10 cellular contexts compared by ENCODE assay signal in the genomic region with DNA sequence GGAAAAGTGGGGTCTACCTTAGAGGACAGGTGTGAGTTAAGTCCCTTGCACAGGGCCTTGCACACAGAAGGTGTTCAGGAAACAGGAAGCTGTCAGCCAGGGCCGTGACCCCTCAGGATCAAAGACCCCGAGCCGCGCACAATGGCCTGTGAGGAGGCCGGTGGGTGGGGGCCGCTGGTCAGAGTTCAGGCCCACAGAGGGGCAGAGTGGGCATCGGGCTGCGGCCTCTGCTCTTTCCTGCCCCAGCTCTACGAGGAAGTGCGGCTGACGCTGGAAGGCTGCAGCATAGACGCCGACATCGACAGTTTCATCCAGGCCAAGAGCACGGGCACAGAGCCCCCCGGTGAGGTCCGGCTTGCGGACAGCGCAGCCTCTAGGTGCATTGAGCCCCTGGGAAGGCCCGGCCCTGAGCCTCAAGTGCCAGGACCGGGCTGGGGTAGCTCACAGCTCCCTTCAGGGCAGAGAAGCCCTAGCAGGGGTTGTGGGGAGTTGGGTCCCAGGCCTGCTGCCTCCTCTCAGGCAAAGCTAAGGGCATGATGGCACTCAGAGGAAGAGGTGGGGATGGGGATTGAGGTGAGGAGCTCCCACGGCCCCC. TPM values are rescaled to one million over a fixed set of nuclear protein-coding genes. Genes with fewer than 3 reads are reported as not detected.
DNase-seq lines count a peak whose midpoint lies in the region; ATAC-seq, FAIRE-seq and TF ChIP-seq lines count a peak whose summit lies in the region.
"Had no signal": no experiment of that assay in that cellular context is flagged by ENCODE, and none has a peak within 500 bp of the region (broad histone marks: within the 10 kb centered on the region; RNA-seq: fewer than 3 reads in every experiment).

No MANE protein-coding gene starts in this region.

- no peaks in the 10 kb centered on the region for H3K9me3 Mint-ChIP-seq in activated naive CD8-positive, alpha-beta T cell treated with anti-CD3 and anti-CD28 coated beads, Interleukin-2, amount 10 ng/mL, durations not matched to agents 7 days and 5 days
- no peaks in the 10 kb centered on the region for H3K9me3 Mint-ChIP-seq in natural killer cell
- H3K9me3 Mint-ChIP-seq in type B pancreatic cell: no peaks in the 10 kb centered on the region

- no peak overlapping the region for H3K4me3 Mint-ChIP-seq in activated naive CD8-positive, alpha-beta T cell treated with anti-CD3 and anti-CD28 coated beads, Interleukin-2, amount 10 ng/mL, durations not matched to agents 7 days and 5 days
- H3K4me3 Mint-ChIP-seq in natural killer cell: no peak overlapping the region
- H3K4me3 Mint-ChIP-seq in type B pancreatic cell: no peak overlapping the region
- H3K4me3 Mint-ChIP-seq: naive thymus-derived CD8-positive, alpha-beta T cell had no signal

- no peak overlapping the region for H3K27ac ChIP-seq in right atrium auricular region

- H3K9me3 ChIP-seq in right atrium auricular region: no peaks in the 10 kb centered on the region

- TF ChIP-seq CTCF in right atrium auricular region (IDR thresholded peaks at IDR 0.05) (no peak), natural killer cell (IDR thresholded peaks at IDR 0.05) (no peak), type B pancreatic cell (conservative IDR thresholded peaks at IDR 0.05) (no peak), GM10248 (IDR thresholded peaks at IDR 0.05; ENCODE audit: control extremely low read depth, extremely low read depth, low read depth, missing control alignments) (no peak), D721Med (IDR thresholded peaks at IDR 0.05; ENCODE audit: insufficient read depth, missing control alignments) (no peak)

- no peaks in the 10 kb centered on the region for H3K36me3 ChIP-seq in right atrium auricular region

- intact Hi-C loops in cardiac septum (cut with DNase I) (no loop called here), natural killer cell (cut with micrococcal nuclease) (no loop called here)

- no peak overlapping the region for H3K27ac Mint-ChIP-seq in activated naive CD8-positive, alpha-beta T cell treated with anti-CD3 and anti-CD28 coated beads, Interleukin-2, amount 10 ng/mL, durations not matched to agents 7 days and 5 days
- H3K27ac Mint-ChIP-seq in natural killer cell (peak overlapping the region; percentile 64 to 71), type B pancreatic cell (no peak overlapping the region)

- CTCF ChIA-PET in GM10248 (lab: Yijun Ruan, JAX): interaction anchor here (0.6 to 9.4 kb wide), 21 partner anchors 8 to 884 kb away, joined by 3 to 88 read pairs (median 4); no protein-coding TSS in a partner anchor

- H3K27me3 Mint-ChIP-seq in activated naive CD8-positive, alpha-beta T cell treated with anti-CD3 and anti-CD28 coated beads, Interleukin-2, amount 10 ng/mL, durations not matched to agents 7 days and 5 days: no peaks in the 10 kb centered on the region
- no peaks in the 10 kb centered on the region for H3K27me3 Mint-ChIP-seq in natural killer cell (ENCODE audit: low read depth in 2 of 2)
- no peaks in the 10 kb centered on the region for H3K27me3 Mint-ChIP-seq in type B pancreatic cell
- H3K27me3 Mint-ChIP-seq: naive thymus-derived CD8-positive, alpha-beta T cell had no signal

- no peak for ATAC-seq in activated naive CD8-positive, alpha-beta T cell treated with anti-CD3 and anti-CD28 coated beads, Interleukin-2, amount 10 ng/mL, durations not matched to agents 7 days and 5 days (ENCODE audit: low read depth)
- ATAC-seq in natural killer cell: no peak

- H3K36me3 Mint-ChIP-seq in activated naive CD8-positive, alpha-beta T cell treated with anti-CD3 and anti-CD28 coated beads, Interleukin-2, amount 10 ng/mL, durations not matched to agents 7 days and 5 days: peaks cover 44% of the 10 kb centered on the region
- no peaks in the 10 kb centered on the region for H3K36me3 Mint-ChIP-seq in natural killer cell
- H3K36me3 Mint-ChIP-seq in type B pancreatic cell: no peaks in the 10 kb centered on the region

- no peak for FAIRE-seq in D721Med (lab: Jason Lieb, UNC)

- H3K27me3 ChIP-seq in right atrium auricular region: no peaks in the 10 kb centered on the region

- peak; percentile 67 for DNase-seq in cardiac septum (ENCODE audit: low spot score)
- DNase-seq in right atrium auricular region (ENCODE audit: low spot score): no peak
- peak; percentile 24 for DNase-seq in activated naive CD8-positive, alpha-beta T cell treated with anti-CD3 and anti-CD28 coated beads, Interleukin-2, amount 10 ng/mL, durations not matched to agents 7 days and 5 days
- peak; percentile 13 for DNase-seq in natural killer cell
- DNase-seq in type B pancreatic cell (ENCODE audit: extremely low spot score, unreplicated experiment): peak; percentile 65
- no peak for DNase-seq in GM10248 (ENCODE audit: extremely low spot score)
- no peak for DNase-seq in SW 1271 (lab: John Stamatoyannopoulos, UW)
- DNase-seq in D721Med (ENCODE audit: insufficient read length, low spot score): no peak
- DNase-seq: cortex of kidney had no signal

- POLR2A ChIA-PET in activated naive CD8-positive, alpha-beta T cell treated with anti-CD3 and anti-CD28 coated beads, Interleukin-2, amount 10 ng/mL, durations not matched to agents 7 days and 5 days (lab: Charles Lee): interaction anchor here (1.5 to 3.0 kb wide), 2 partner anchors 19 to 57 kb away, joined by 8 to 12 read pairs; no protein-coding TSS in a partner anchor
- POLR2A ChIA-PET in GM10248 (lab: Yijun Ruan, JAX): no interaction called here

- H3K4me1 Mint-ChIP-seq in activated naive CD8-positive, alpha-beta T cell treated with anti-CD3 and anti-CD28 coated beads, Interleukin-2, amount 10 ng/mL, durations not matched to agents 7 days and 5 days: peaks cover 18% of the 10 kb centered on the region
- H3K4me1 Mint-ChIP-seq in natural killer cell (peaks cover 5 to 34% of the 10 kb centered on the region in 2 donors), type B pancreatic cell (ENCODE audit: unreplicated experiment) (no peaks in the 10 kb centered on the region)

- H3K4me1 ChIP-seq in right atrium auricular region: peaks cover 0 to 20% of the 10 kb centered on the region in 2 donors

- no peak overlapping the region for H3K4me3 ChIP-seq in right atrium auricular region

RNA-seq across cellular contexts. Expression of a gene that starts 37.2 kb away (rescaled TPM):
- total RNA-seq in cardiac septum (2.7 TPM), right atrium auricular region (1 to 10 TPM; 1.9 to 2.3 TPM), natural killer cell (100 to 1,000 TPM; 218 to 316 (median 228) TPM), type B pancreatic cell (ENCODE audit: low replicate concordance) (0.77 TPM in 1 of 2 replicates, not detected in the other)
- total RNA-seq in activated naive CD8-positive, alpha-beta T cell treated with anti-CD3 and anti-CD28 coated beads, Interleukin-2, amount 10 ng/mL, durations not matched to agents 7 days and 5 days: 100 to 1,000 TPM; 238 to 241 TPM

RNA-seq across cellular contexts. Expression of a gene that starts 38.8 kb away (rescaled TPM):
- 101 TPM for total RNA-seq in cardiac septum
- total RNA-seq in right atrium auricular region: 100 to 1,000 TPM; 191 to 361 TPM
- 10 to 100 TPM; 18.0 to 23.4 TPM for total RNA-seq in activated naive CD8-positive, alpha-beta T cell treated with anti-CD3 and anti-CD28 coated beads, Interleukin-2, amount 10 ng/mL, durations not matched to agents 7 days and 5 days
- total RNA-seq in natural killer cell: 10 to 100 TPM; 18.7 to 37.4 (median 29.9) TPM
- 288 and 377 TPM in 2 replicates for total RNA-seq in type B pancreatic cell (ENCODE audit: low replicate concordance)

Comparison
In these comparisons a context has a peak if more than half of its experiments do, and no peak if none do; other contexts are left out.
1. DNase-seq: peak in cardiac septum (single experiment), activated naive CD8-positive, alpha-beta T cell treated with anti-CD3 and anti-CD28 coated beads, Interleukin-2, amount 10 ng/mL, durations not matched to agents 7 days and 5 days (single experiment), natural killer cell (single experiment) and type B pancreatic cell (single experiment); none in right atrium auricular region (single experiment), GM10248 (single experiment), SW 1271 (0 of 2) and D721Med (single experiment).
2. H3K27ac Mint-ChIP-seq: peak in natural killer cell (2 of 2); none in activated naive CD8-positive, alpha-beta T cell treated with anti-CD3 and anti-CD28 coated beads, Interleukin-2, amount 10 ng/mL, durations not matched to agents 7 days and 5 days (single experiment) and type B pancreatic cell (single experiment).
3. RNA of a gene that starts 37.2 kb away (total RNA-seq): 238 to 241 TPM in activated naive CD8-positive, alpha-beta T cell treated with anti-CD3 and anti-CD28 coated beads, Interleukin-2, amount 10 ng/mL, durations not matched to agents 7 days and 5 days and 218 to 316 TPM in natural killer cell; 2.7 TPM in cardiac septum (single experiment), 1.9 to 2.3 TPM in right atrium auricular region and 0.77 TPM in type B pancreatic cell; every median in the first group is over 10 times any median in the second.